ENCODE assay signal across 22 cellular contexts in the genomic region with DNA sequence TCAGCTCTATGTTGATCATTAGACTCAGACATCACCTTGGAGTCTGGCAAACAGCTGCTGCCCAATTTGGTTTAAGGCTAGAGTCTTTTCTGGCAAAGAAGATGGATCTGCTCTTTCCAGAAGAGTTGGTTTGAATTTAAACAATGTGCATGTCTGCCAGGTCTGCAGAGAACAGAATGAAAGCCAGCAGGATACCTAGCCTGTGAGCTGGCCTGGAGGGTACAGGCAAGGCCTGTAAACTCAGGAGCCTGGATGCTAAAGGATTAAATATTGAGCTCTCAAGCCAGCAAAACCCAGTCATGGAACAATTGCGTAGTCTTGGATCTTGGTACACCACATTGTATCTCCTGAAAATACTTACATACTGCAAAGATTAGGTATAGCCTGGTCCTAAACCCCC. TPM values are rescaled to one million over a fixed set of nuclear protein-coding genes. Genes with fewer than 3 reads are reported as not detected.
"Had no signal": no experiment of that assay in that cellular context is flagged by ENCODE, and none has a peak within 500 bp of the region (broad histone marks: within the 10 kb centered on the region; RNA-seq: fewer than 3 reads in every experiment).

No MANE protein-coding gene starts in this region.

- ATAC-seq: effector memory CD8-positive, alpha-beta T cell; heart right ventricle; left cardiac atrium; left lung; mucosa of descending colon; natural killer cell treated with Interleukin-12 subunit alpha and Interleukin-12 subunit beta and Interleukin-15 and Interleukin-18, amount 100 ng/mL, for 72 hours; pancreas; sciatic nerve; stimulated activated naive B cell treated with anti-CD40 and anti-IgM and Interleukin-4, amounts not matched to agents 10 μg/mL and 1 μg/mL and 100 μg/mL, for 72 hours; upper lobe of right lung had no signal

- H3K27me3 ChIP-seq: heart right ventricle, left lung, pancreas, right atrium auricular region, spleen, suprapubic skin, transverse colon, upper lobe of right lung, uterus had no signal

- H3K27ac ChIP-seq: heart right ventricle, left lung, neutrophil, pancreas, right atrium auricular region, spleen, suprapubic skin, upper lobe of right lung, uterus had no signal

- H3K36me3 ChIP-seq: heart right ventricle, left lung, neutrophil, pancreas, right atrium auricular region, spleen, suprapubic skin, transverse colon, upper lobe of right lung, uterus had no signal

- DNase-seq: cortex of kidney; effector memory CD8-positive, alpha-beta T cell; foreskin fibroblast; glutamatergic neuron; heart right ventricle; hippocampal formation; left cardiac atrium; left lung; mesenchymal stem cell; mucosa of descending colon; pancreas; spleen; stimulated activated CD4-positive, alpha-beta T cell treated with anti-CD3 and anti-CD28 coated beads, Interleukin-4, amount 100 ng/mL, for 4 hours; stimulated activated naive B cell treated with anti-CD40 and anti-IgM and Interleukin-4, amounts not matched to agents 10 μg/mL and 1 μg/mL and 100 μg/mL, for 72 hours; transverse colon; upper lobe of right lung; uterus had no signal

- H3K4me3 ChIP-seq: heart right ventricle, left lung, mucosa of descending colon, pancreas, right atrium auricular region, spleen, suprapubic skin, transverse colon, upper lobe of right lung, uterus had no signal

- H3K9me3 ChIP-seq: left lung, mucosa of descending colon, neutrophil, pancreas, right atrium auricular region, spleen, suprapubic skin, transverse colon, upper lobe of right lung, uterus had no signal

- H3K4me1 ChIP-seq: heart right ventricle, left lung, pancreas, spleen, suprapubic skin, transverse colon, upper lobe of right lung had no signal

RNA-seq across cellular contexts. Expression of a gene that starts 15.6 kb away (rescaled TPM):
- total RNA-seq: natural killer cell treated with Interleukin-12 subunit alpha and Interleukin-12 subunit beta and Interleukin-15 and Interleukin-18, amount 100 ng/mL, for 72 hours had no signal
